In the genomic region with DNA sequence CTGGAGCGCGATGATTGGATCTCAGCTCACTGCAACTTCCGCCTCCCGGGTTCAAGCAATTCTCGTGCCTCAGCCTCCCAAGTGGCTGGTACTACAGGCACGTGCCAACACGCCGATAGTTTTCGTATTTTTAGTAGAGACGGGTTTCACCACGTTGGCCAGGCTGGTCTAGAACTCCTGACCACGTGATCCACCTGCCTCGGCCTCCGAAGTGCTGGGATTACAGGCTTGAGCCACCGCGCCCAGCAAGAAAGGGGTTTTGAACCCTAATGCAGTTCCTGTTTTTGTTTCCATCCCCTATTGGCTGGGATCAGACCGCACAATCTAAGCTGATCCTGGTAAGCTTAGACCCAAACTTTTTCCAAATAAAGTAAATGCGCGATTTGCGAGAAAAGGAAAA, we compare ENCODE assay signal across 9 cellular contexts. TPM values are rescaled to one million over a fixed set of nuclear protein-coding genes. Genes with fewer than 3 reads are reported as not detected.
DNase-seq lines count a peak whose midpoint lies in the region; ATAC-seq and TF ChIP-seq lines count a peak whose summit lies in the region.
"Had no signal": no experiment of that assay in that cellular context is flagged by ENCODE, and none has a peak within 500 bp of the region (broad histone marks: within the 10 kb centered on the region; RNA-seq: fewer than 3 reads in every experiment).

No MANE protein-coding gene starts in this region.

- H3K79me2 ChIP-seq in hepatocyte = peaks cover 53% of the 10 kb centered on the region

- H3K27ac ChIP-seq in hepatocyte (peak overlapping the region; percentile 96), gastrocnemius medialis (peak overlapping the region; percentile 84 to 92 (median 86))

- no peaks in the 10 kb centered on the region for H3K9me2 ChIP-seq in hepatocyte (replicated peaks; ENCODE audit: insufficient read depth)

- H3K9me3 ChIP-seq in hepatocyte (ENCODE audit: low read depth) (peaks cover 32% of the 10 kb centered on the region), gastrocnemius medialis (no peaks in the 10 kb centered on the region)

- H3K36me3 Mint-ChIP-seq in activated T-helper 1 cell treated with anti-CD3 and anti-CD28 coated beads, Interleukin-12 subunit alpha, Interleukin-12 subunit beta, Interleukin-2, Interleukin-4 antibody, amounts not matched to agents 30 ng/mL and 10 ng/mL and 1 ng/mL, durations not matched to agents 14 hours and 24 hours and 36 hours (ENCODE audit: low read depth) = peaks cover 17% of the 10 kb centered on the region

- no peak for TF ChIP-seq POLR2A in gastrocnemius medialis (IDR thresholded peaks at IDR 0.05)

- H3K4me2 ChIP-seq in hepatocyte = peak overlapping the region; percentile 87

- H3K4me3 Mint-ChIP-seq in activated T-helper 1 cell treated with anti-CD3 and anti-CD28 coated beads, Interleukin-12 subunit alpha, Interleukin-12 subunit beta, Interleukin-2, Interleukin-4 antibody, amounts not matched to agents 30 ng/mL and 10 ng/mL and 1 ng/mL, durations not matched to agents 14 hours and 24 hours and 36 hours = peak overlapping the region; percentile 86

- H2AFZ ChIP-seq in hepatocyte = peak overlapping the region; percentile 55

- H4K20me1 ChIP-seq in hepatocyte (ENCODE audit: insufficient read depth, poor library complexity, severe bottlenecking) = no peaks in the 10 kb centered on the region

- ATAC-seq in gastrocnemius medialis (no peak), HG02763 (IDR thresholded peaks at IDR 0.05; ENCODE audit: unreplicated experiment) (no peak), HG02759 (IDR thresholded peaks at IDR 0.05; ENCODE audit: unreplicated experiment) (no peak)

- in situ Hi-C loops in gastrocnemius medialis (cut with MboI; ENCODE audit: low sequenced_read_pairs in 4 of 4) = no loop called here

- H3K9me3 Mint-ChIP-seq in activated T-helper 1 cell treated with anti-CD3 and anti-CD28 coated beads, Interleukin-12 subunit alpha, Interleukin-12 subunit beta, Interleukin-2, Interleukin-4 antibody, amounts not matched to agents 30 ng/mL and 10 ng/mL and 1 ng/mL, durations not matched to agents 14 hours and 24 hours and 36 hours = peaks cover 57% of the 10 kb centered on the region

- H3K36me3 ChIP-seq in hepatocyte (replicated peaks; ENCODE audit: insufficient read depth, low read depth) (peaks cover 6% of the 10 kb centered on the region), gastrocnemius medialis (peaks cover 0 to 7% of the 10 kb centered on the region in 2 donors)

- H3K27me3 ChIP-seq in hepatocyte = no peaks in the 10 kb centered on the region
- H3K27me3 ChIP-seq in gastrocnemius medialis = no peaks in the 10 kb centered on the region

- 28% methylated on average over 20 of the region's 20 CpGs for WGBS in hepatocyte (ENCODE audit: low lambda C conversion rate, missing lambda C conversion rate)

- no peak for TF ChIP-seq CTCF in hepatocyte (IDR thresholded peaks at IDR 0.05; ENCODE audit: poor library complexity)
- TF ChIP-seq CTCF in gastrocnemius medialis (IDR thresholded peaks at IDR 0.05 in 4 of 5, conservative IDR thresholded peaks at IDR 0.05 in 1 of 5) = no peak

- H3K4me1 ChIP-seq in hepatocyte (ENCODE audit: insufficient read depth) = no peaks in the 10 kb centered on the region
- H3K4me1 ChIP-seq in gastrocnemius medialis = peaks cover 13 to 24% of the 10 kb centered on the region in 2 donors

- POLR2A ChIA-PET in HEK293T (lab: Yijun Ruan, JAX) = no interaction called here

- peak; percentile 7 for DNase-seq in GM03348 (ENCODE audit: low spot score)
- no peak for DNase-seq in activated T-helper 1 cell treated with anti-CD3 and anti-CD28 coated beads, Interleukin-12 subunit alpha, Interleukin-12 subunit beta, Interleukin-2, Interleukin-4 antibody, amounts not matched to agents 30 ng/mL and 10 ng/mL and 1 ng/mL, durations not matched to agents 14 hours and 24 hours and 36 hours (ENCODE audit: low spot score)
- DNase-seq in hepatocyte (ENCODE audit: low spot score) = peak; percentile 8
- no peak for DNase-seq in gastrocnemius medialis
- no peak for DNase-seq in HEK293T (ENCODE audit: extremely low spot score)
- DNase-seq in C1 segment of cervical spinal cord (lab: John Stamatoyannopoulos, UW) = no peak
- DNase-seq: NCI-H1105 treated with DMSO at 0.1 percent for 48 hours had no signal

- no peak overlapping the region for H3K27ac Mint-ChIP-seq in activated T-helper 1 cell treated with anti-CD3 and anti-CD28 coated beads, Interleukin-12 subunit alpha, Interleukin-12 subunit beta, Interleukin-2, Interleukin-4 antibody, amounts not matched to agents 30 ng/mL and 10 ng/mL and 1 ng/mL, durations not matched to agents 14 hours and 24 hours and 36 hours

- H3K4me1 Mint-ChIP-seq in activated T-helper 1 cell treated with anti-CD3 and anti-CD28 coated beads, Interleukin-12 subunit alpha, Interleukin-12 subunit beta, Interleukin-2, Interleukin-4 antibody, amounts not matched to agents 30 ng/mL and 10 ng/mL and 1 ng/mL, durations not matched to agents 14 hours and 24 hours and 36 hours (ENCODE audit: low read depth) = no peaks in the 10 kb centered on the region

- intact Hi-C loops in activated T-helper 1 cell treated with anti-CD3 and anti-CD28 coated beads, Interleukin-12 subunit alpha, Interleukin-12 subunit beta, Interleukin-2, Interleukin-4 antibody, amounts not matched to agents 30 ng/mL and 10 ng/mL and 1 ng/mL, durations not matched to agents 14 hours and 24 hours and 36 hours (cut with micrococcal nuclease) = no loop called here
- intact Hi-C loops in gastrocnemius medialis (cut with DNase I; ENCODE audit: low total_unique reads) = loop anchor here (10.0 kb wide), 2 partner anchors 236 to 844 kb away; partner anchors contain the start of gene ZNF429

- H3K27me3 Mint-ChIP-seq in activated T-helper 1 cell treated with anti-CD3 and anti-CD28 coated beads, Interleukin-12 subunit alpha, Interleukin-12 subunit beta, Interleukin-2, Interleukin-4 antibody, amounts not matched to agents 30 ng/mL and 10 ng/mL and 1 ng/mL, durations not matched to agents 14 hours and 24 hours and 36 hours (ENCODE audit: insufficient read depth) = no peaks in the 10 kb centered on the region

- CTCF ChIA-PET in HEK293T (lab: Yijun Ruan, JAX) = no interaction called here

- H3K4me3 ChIP-seq in hepatocyte (peak overlapping the region; percentile 40), gastrocnemius medialis (peak overlapping the region; percentile 73 to 99 (median 82))

TF ChIP-seq in HEK293T, 16 proteins besides CTCF, POLR2A, EP300 and RAD21:
- TF ChIP-seq, protein P1, sequence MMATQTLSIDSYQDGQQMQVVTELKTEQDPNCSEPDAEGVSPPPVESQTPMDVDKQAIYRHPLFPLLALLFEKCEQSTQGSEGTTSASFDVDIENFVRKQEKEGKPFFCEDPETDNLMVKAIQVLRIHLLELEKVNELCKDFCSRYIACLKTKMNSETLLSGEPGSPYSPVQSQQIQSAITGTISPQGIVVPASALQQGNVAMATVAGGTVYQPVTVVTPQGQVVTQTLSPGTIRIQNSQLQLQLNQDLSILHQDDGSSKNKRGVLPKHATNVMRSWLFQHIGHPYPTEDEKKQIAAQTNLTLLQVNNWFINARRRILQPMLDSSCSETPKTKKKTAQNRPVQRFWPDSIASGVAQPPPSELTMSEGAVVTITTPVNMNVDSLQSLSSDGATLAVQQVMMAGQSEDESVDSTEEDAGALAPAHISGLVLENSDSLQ (IDR thresholded peaks at IDR 0.05) = no peak
- TF ChIP-seq LEF1 (IDR thresholded peaks at IDR 0.05; ENCODE audit: borderline replicate concordance) = no peak
- TF ChIP-seq CTBP1 (IDR thresholded peaks at IDR 0.05; ENCODE audit: borderline replicate concordance) = no peak
- TF ChIP-seq L3MBTL2 (conservative IDR thresholded peaks at IDR 0.05) = no peak
- no peak for TF ChIP-seq ELF4 (IDR thresholded peaks at IDR 0.05)
- TF ChIP-seq BHLHE40 (IDR thresholded peaks at IDR 0.05; ENCODE audit: borderline replicate concordance) = no peak
- no peak for TF ChIP-seq TARDBP (IDR thresholded peaks at IDR 0.05)
- TF ChIP-seq FOXK2 (IDR thresholded peaks at IDR 0.05) = no peak
- TF ChIP-seq FOXA1 (IDR thresholded peaks at IDR 0.05) = no peak
- TF ChIP-seq SUZ12 (IDR thresholded peaks at IDR 0.05) = no peak
- no peak for TF ChIP-seq HDGF (IDR thresholded peaks at IDR 0.05; ENCODE audit: borderline replicate concordance)
- no peak for TF ChIP-seq SP1 (IDR thresholded peaks at IDR 0.05)
- no peak for TF ChIP-seq FOXM1 (IDR thresholded peaks at IDR 0.05; ENCODE audit: borderline replicate concordance)
- no peak for TF ChIP-seq NFRKB (IDR thresholded peaks at IDR 0.05)
- TF ChIP-seq ARNT (IDR thresholded peaks at IDR 0.05) = no peak
- TF ChIP-seq ZNF384 (IDR thresholded peaks at IDR 0.05) = no peak

RNA-seq across cellular contexts. Expression of gene ZNF626, which starts 0.9 kb away (rescaled TPM):
- total RNA-seq in activated T-helper 1 cell treated with anti-CD3 and anti-CD28 coated beads, Interleukin-12 subunit alpha, Interleukin-12 subunit beta, Interleukin-2, Interleukin-4 antibody, amounts not matched to agents 30 ng/mL and 10 ng/mL and 1 ng/mL, durations not matched to agents 14 hours and 24 hours and 36 hours = 1.5 and 1.9 TPM in 2 replicates
- 26.1 and 32.5 TPM in 2 replicates for total RNA-seq in hepatocyte
- 12.7 and 14.2 TPM in 2 replicates for polyA plus RNA-seq in hepatocyte
- total RNA-seq in gastrocnemius medialis = 10 to 100 TPM in 3 of 4 donors, 1 to 10 TPM in 1; 4.9 to 19.4 (median 14.2) TPM

Comparison
In these comparisons a context has a peak if more than half of its experiments do, and no peak if none do; other contexts are left out.
1. DNase-seq: peak in GM03348 (single experiment) and hepatocyte (single experiment); none in activated T-helper 1 cell treated with anti-CD3 and anti-CD28 coated beads, Interleukin-12 subunit alpha, Interleukin-12 subunit beta, Interleukin-2, Interleukin-4 antibody, amounts not matched to agents 30 ng/mL and 10 ng/mL and 1 ng/mL, durations not matched to agents 14 hours and 24 hours and 36 hours (single experiment), gastrocnemius medialis (0 of 2), HEK293T (single experiment) and C1 segment of cervical spinal cord (0 of 14).